ENCODE assay signal across 33 cellular contexts in genomic region chrX:117147249-117147648, GRCh38.
DNase-seq lines count a peak whose midpoint lies in the region; ATAC-seq, FAIRE-seq and TF ChIP-seq lines count a peak whose summit lies in the region.
"Had no signal": no experiment of that assay in that cellular context is flagged by ENCODE, and none has a peak within 500 bp of the region (broad histone marks: within the 10 kb centered on the region; RNA-seq: fewer than 3 reads in every experiment).

No MANE protein-coding gene starts in this region.

- H3K27me3 Mint-ChIP-seq in stimulated activated naive B cell treated with anti-CD40 and anti-IgM and Interleukin-4, amounts not matched to agents 10 μg/mL and 1 μg/mL and 100 μg/mL, for 72 hours, result no peaks in the 10 kb centered on the region
- H3K27me3 Mint-ChIP-seq: B cell; CD4-positive, alpha-beta memory T cell; CD4-positive, alpha-beta T cell; CD4-positive, CD25-positive, alpha-beta regulatory T cell had no signal

- in situ Hi-C loops in IMR-90 (cut with MboI; ENCODE audit: low sequenced_read_pairs), result no loop called here
- in situ Hi-C loops in K562 (cut with MboI), result no loop called here

- H3K27ac Mint-ChIP-seq in stimulated activated naive B cell treated with anti-CD40 and anti-IgM and Interleukin-4, amounts not matched to agents 10 μg/mL and 1 μg/mL and 100 μg/mL, for 72 hours, result no peak overlapping the region
- H3K27ac Mint-ChIP-seq: B cell; CD14-positive monocyte; CD4-positive, alpha-beta memory T cell; CD4-positive, alpha-beta T cell; CD4-positive, CD25-positive, alpha-beta regulatory T cell; CD8-positive, alpha-beta memory T cell; CD8-positive, alpha-beta T cell had no signal

- FAIRE-seq in A549 (lab: Jason Lieb, UNC) (no peak), K562 (lab: Jason Lieb, UNC) (no peak)
- FAIRE-seq: A204.1, D721Med had no signal

- TF ChIP-seq POLR2A in A549 (IDR thresholded peaks at IDR 0.05; ENCODE audit: low read length) (no peak), IMR-90 (IDR thresholded peaks at IDR 0.05; ENCODE audit: low read depth, low read length) (no peak), K562 (conservative IDR thresholded peaks at IDR 0.05) (no peak)

- TF ChIP-seq EP300 in A549 (IDR thresholded peaks at IDR 0.05), result no peak
- TF ChIP-seq EP300 in K562 (IDR thresholded peaks at IDR 0.05; ENCODE audit: low read length), result no peak

- H3K9me3 Mint-ChIP-seq in stimulated activated naive B cell treated with anti-CD40 and anti-IgM and Interleukin-4, amounts not matched to agents 10 μg/mL and 1 μg/mL and 100 μg/mL, for 72 hours, result peaks cover 0 to 5% of the 10 kb centered on the region in 2 donors
- H3K9me3 Mint-ChIP-seq: CD8-positive, alpha-beta T cell had no signal

- no peak overlapping the region for H3K56ac ChIP-seq in IMR-90 (ENCODE audit: extremely low read depth, insufficient read depth, low read length)

- H3K27ac ChIP-seq in A549 (no peak overlapping the region), IMR-90 (ENCODE audit: insufficient read depth, low read length) (no peak overlapping the region), K562 (ENCODE audit: extremely low read depth, low read depth, low read length) (no peak overlapping the region)
- H3K27ac ChIP-seq: 22Rv1; BLaER1; BLaER1 treated with 17β-estradiol and CSF1 and Interleukin-3, amounts not matched to agents 10 nM and 100 nM; C4-2B had no signal

- no peaks in the 10 kb centered on the region for H3K4me1 Mint-ChIP-seq in stimulated activated naive B cell treated with anti-CD40 and anti-IgM and Interleukin-4, amounts not matched to agents 10 μg/mL and 1 μg/mL and 100 μg/mL, for 72 hours
- H3K4me1 Mint-ChIP-seq: B cell; CD14-positive monocyte; CD4-positive, alpha-beta memory T cell; CD4-positive, CD25-positive, alpha-beta regulatory T cell; CD8-positive, alpha-beta memory T cell had no signal

- no peaks in the 10 kb centered on the region for H3K36me3 ChIP-seq in IMR-90 (ENCODE audit: control insufficient read depth, insufficient read depth, low read length)
- no peaks in the 10 kb centered on the region for H3K36me3 ChIP-seq in K562 (ENCODE audit: control insufficient read depth, insufficient read depth, low read length)
- H3K36me3 ChIP-seq: BE2C; BLaER1; BLaER1 treated with 17β-estradiol and CSF1 and Interleukin-3, amounts not matched to agents 10 nM and 100 nM had no signal

- no peak overlapping the region for H2BK5ac ChIP-seq in IMR-90 (ENCODE audit: low read depth, low read length, poor library complexity, severe bottlenecking)

- no peak overlapping the region for H3K23ac ChIP-seq in IMR-90 (ENCODE audit: low read depth, low read length)

- H3K4me3 Mint-ChIP-seq in stimulated activated naive B cell treated with anti-CD40 and anti-IgM and Interleukin-4, amounts not matched to agents 10 μg/mL and 1 μg/mL and 100 μg/mL, for 72 hours, result no peak overlapping the region
- H3K4me3 Mint-ChIP-seq: B cell; CD14-positive monocyte; CD4-positive, alpha-beta memory T cell; CD4-positive, alpha-beta T cell; CD4-positive, CD25-positive, alpha-beta regulatory T cell; CD8-positive, alpha-beta memory T cell; CD8-positive, alpha-beta T cell had no signal

- no peak for DNase-seq in A549 (ENCODE audit: low read depth in 1 of 2, low spot score in 1 of 2)
- no peak for DNase-seq in IMR-90
- no peak for DNase-seq in K562 (ENCODE audit: extremely low read depth in 1 of 4, low spot score in 3 of 4)
- no peak for DNase-seq in 8988T
- DNase-seq in stimulated activated naive B cell treated with anti-CD40 and anti-IgM and Interleukin-4, amounts not matched to agents 10 μg/mL and 1 μg/mL and 100 μg/mL, for 72 hours, result no peak
- DNase-seq in Kasumi-1 (lab: John Stamatoyannopoulos, UW), result no peak
- DNase-seq: ACHN; AML-193; BE2C; C1 segment of cervical spinal cord; Caco-2; Calu3; CD4-positive, alpha-beta memory T cell; CD4-positive, alpha-beta T cell; CD4-positive, CD25-positive, alpha-beta regulatory T cell; CD8-positive, alpha-beta memory T cell; CD8-positive, alpha-beta T cell; COR-L47; DMS 273 treated with DMSO at 0.1 percent for 48 hours; DMS153; DMS53; DMS79; DMS79 treated with DMSO at 0.1 percent for 48 hours; DND-41; EL had no signal

- H3K4me1 ChIP-seq in A549 (no peaks in the 10 kb centered on the region), IMR-90 (ENCODE audit: control insufficient read depth, insufficient read depth, low read length) (no peaks in the 10 kb centered on the region), K562 (replicated peaks in 1 of 2; ENCODE audit: control insufficient read depth in 2 of 2, insufficient read depth in 2 of 2, low read length in 2 of 2) (no peaks in the 10 kb centered on the region)
- H3K4me1 ChIP-seq: BE2C, BLaER1, Caco-2 had no signal

- POLR2A ChIA-PET in A549 (lab: Yijun Ruan, JAX), result no interaction called here
- POLR2A ChIA-PET in IMR-90 (lab: Charles Lee; ENCODE audit: unreplicated experiment), result no interaction called here
- POLR2A ChIA-PET in K562 (lab: Yijun Ruan, JAX), result no interaction called here

- CTCF ChIA-PET in A549 (lab: Yijun Ruan, JAX), result no interaction called here
- CTCF ChIA-PET in IMR-90 (lab: Yijun Ruan, JAX), result no interaction called here
- CTCF ChIA-PET in K562 (lab: Yijun Ruan, JAX; ENCODE audit: low intra/inter-chr PET ratio), result no interaction called here

- H4K5ac ChIP-seq in IMR-90 (ENCODE audit: low read depth, low read length), result no peak overlapping the region

- no peak overlapping the region for H4K8ac ChIP-seq in IMR-90 (ENCODE audit: low read depth in 2 of 2, low read length in 2 of 2)

- ATAC-seq in A549 (no peak), IMR-90 (ENCODE audit: low read depth) (no peak), K562 (no peak)
- ATAC-seq in stimulated activated naive B cell treated with anti-CD40 and anti-IgM and Interleukin-4, amounts not matched to agents 10 μg/mL and 1 μg/mL and 100 μg/mL, for 72 hours (replicated peaks), result no peak
- ATAC-seq: CD8-positive, alpha-beta T cell had no signal

- H2AFZ ChIP-seq in IMR-90 (replicated peaks; ENCODE audit: low read length, poor library complexity) (no peak overlapping the region), K562 (ENCODE audit: low read depth, low read length) (no peak overlapping the region)

- H3K9me1 ChIP-seq in IMR-90 (ENCODE audit: insufficient read depth, low read length) (no peaks in the 10 kb centered on the region), K562 (ENCODE audit: control insufficient read depth, insufficient read depth, low read length) (no peaks in the 10 kb centered on the region)

- H2BK15ac ChIP-seq in IMR-90 (ENCODE audit: low read depth, low read length), result no peak overlapping the region

- H3K4me2 ChIP-seq in A549, result no peak overlapping the region
- H3K4me2 ChIP-seq in IMR-90 (ENCODE audit: low read depth, low read length), result no peak overlapping the region
- no peak overlapping the region for H3K4me2 ChIP-seq in K562 (ENCODE audit: insufficient read depth, low read length)
- H3K4me2 ChIP-seq: BLaER1; BLaER1 treated with 17β-estradiol and CSF1 and Interleukin-3, amounts not matched to agents 10 nM and 100 nM had no signal

- intact Hi-C loops in IMR-90 (cut with micrococcal nuclease) (no loop called here), K562 (cut with micrococcal nuclease) (no loop called here)

- no peaks in the 10 kb centered on the region for H3K79me2 ChIP-seq in K562 (ENCODE audit: control insufficient read depth, insufficient read depth, low read length)

- no peaks in the 10 kb centered on the region for H3K79me1 ChIP-seq in IMR-90 (ENCODE audit: low read depth in 1 of 2, low read length in 2 of 2)

- no peak overlapping the region for H3K18ac ChIP-seq in IMR-90 (ENCODE audit: low read depth, low read length)

- no peak overlapping the region for H2AK5ac ChIP-seq in IMR-90 (ENCODE audit: low read depth, low read length)

- H3K9me3 ChIP-seq in A549 (no peaks in the 10 kb centered on the region), IMR-90 (ENCODE audit: control insufficient read depth, insufficient read depth, low read length) (no peaks in the 10 kb centered on the region), K562 (replicated peaks; ENCODE audit: control insufficient read depth, insufficient read depth, low read depth, low read length) (no peaks in the 10 kb centered on the region)
- H3K9me3 ChIP-seq: BE2C, BLaER1, Caco-2 had no signal

- H3K4me3 ChIP-seq in A549 (no peak overlapping the region), IMR-90 (ENCODE audit: insufficient read depth, low read depth, low read length) (no peak overlapping the region), K562 (no peak overlapping the region)
- H3K4me3 ChIP-seq: BLaER1; BLaER1 treated with 17β-estradiol and CSF1 and Interleukin-3, amounts not matched to agents 10 nM and 100 nM had no signal

- H2BK20ac ChIP-seq in IMR-90 (ENCODE audit: low read depth, low read length), result no peak overlapping the region

- no peaks in the 10 kb centered on the region for H3K36me3 Mint-ChIP-seq in stimulated activated naive B cell treated with anti-CD40 and anti-IgM and Interleukin-4, amounts not matched to agents 10 μg/mL and 1 μg/mL and 100 μg/mL, for 72 hours
- H3K36me3 Mint-ChIP-seq: CD14-positive monocyte; CD4-positive, alpha-beta memory T cell; CD4-positive, CD25-positive, alpha-beta regulatory T cell; CD8-positive, alpha-beta memory T cell; CD8-positive, alpha-beta T cell had no signal

- H2AK9ac ChIP-seq in IMR-90 (replicated peaks; ENCODE audit: low read depth, low read length, poor library complexity), result no peak overlapping the region

- no peak overlapping the region for H3K4ac ChIP-seq in IMR-90 (ENCODE audit: low read depth, low read length)

- no peak overlapping the region for H4K91ac ChIP-seq in IMR-90 (ENCODE audit: insufficient read depth, low read depth, low read length)

- no peak overlapping the region for H3K9ac ChIP-seq in IMR-90 (ENCODE audit: low read depth, low read length)
- no peak overlapping the region for H3K9ac ChIP-seq in K562 (ENCODE audit: insufficient read depth in 1 of 2, low read depth in 2 of 2, low read length in 2 of 2)
- H3K9ac ChIP-seq: BLaER1; BLaER1 treated with 17β-estradiol and CSF1 and Interleukin-3, amounts not matched to agents 10 nM and 100 nM had no signal

- TF ChIP-seq RAD21 in A549 (conservative IDR thresholded peaks at IDR 0.05 in 1 of 2, IDR thresholded peaks at IDR 0.05 in 1 of 2), result no peak
- no peak for TF ChIP-seq RAD21 in IMR-90 (IDR thresholded peaks at IDR 0.05; ENCODE audit: low read length)
- TF ChIP-seq RAD21 in K562 (CRISPR knock-in tag; conservative IDR thresholded peaks at IDR 0.05 in 1 of 2, IDR thresholded peaks at IDR 0.05 in 1 of 2), result no peak

- dilution Hi-C loops in IMR-90 (cut with HindIII; ENCODE audit: low sequenced_read_pairs, unreplicated experiment), result no loop called here

- H4K20me1 ChIP-seq in IMR-90 (ENCODE audit: insufficient read depth, low read length) (no peaks in the 10 kb centered on the region), K562 (replicated peaks; ENCODE audit: control insufficient read depth, insufficient read depth, low read length) (no peaks in the 10 kb centered on the region)
- H4K20me1 ChIP-seq: BLaER1; BLaER1 treated with 17β-estradiol and CSF1 and Interleukin-3, amounts not matched to agents 10 nM and 100 nM had no signal

- H3K27me3 ChIP-seq in IMR-90 (ENCODE audit: control insufficient read depth, insufficient read depth, low read length) (no peaks in the 10 kb centered on the region), K562 (ENCODE audit: control insufficient read depth in 2 of 2, insufficient read depth in 2 of 2, low read length in 2 of 2) (no peaks in the 10 kb centered on the region)
- H3K27me3 ChIP-seq: BE2C; BLaER1; BLaER1 treated with 17β-estradiol and CSF1 and Interleukin-3, amounts not matched to agents 10 nM and 100 nM had no signal

- no peak overlapping the region for H2BK120ac ChIP-seq in IMR-90 (ENCODE audit: low read depth, low read length)

- no peak overlapping the region for H3K14ac ChIP-seq in IMR-90 (replicated peaks; ENCODE audit: low read depth, low read length)

- no peak for TF ChIP-seq CTCF in A549 (IDR thresholded peaks at IDR 0.05)
- no peak for TF ChIP-seq CTCF in IMR-90 (conservative IDR thresholded peaks at IDR 0.05; ENCODE audit: low read depth, low read length)
- no peak for TF ChIP-seq CTCF in K562 (IDR thresholded peaks at IDR 0.05 in 2 of 3, conservative IDR thresholded peaks at IDR 0.05 in 1 of 3; ENCODE audit: insufficient read depth in 2 of 3, low read depth in 1 of 3, low read length in 3 of 3)

- no TSS peak for BruUV-seq in IMR-90 (replicated peaks; lab: Mats Ljungman, UMichigan)
- BruUV-seq in K562 (replicated peaks; lab: Mats Ljungman, UMichigan), result no TSS peak

Comparison
In these comparisons a context has a peak if more than half of its experiments do, and no peak if none do; other contexts are left out.
1. Of the 35 proteins assayed by ChIP-seq in both K562 and A549: peak only in K562: none; only in A549: MAFK; in both: none; in neither: 34.